8 cellular contexts compared by ENCODE assay signal in the genomic region with DNA sequence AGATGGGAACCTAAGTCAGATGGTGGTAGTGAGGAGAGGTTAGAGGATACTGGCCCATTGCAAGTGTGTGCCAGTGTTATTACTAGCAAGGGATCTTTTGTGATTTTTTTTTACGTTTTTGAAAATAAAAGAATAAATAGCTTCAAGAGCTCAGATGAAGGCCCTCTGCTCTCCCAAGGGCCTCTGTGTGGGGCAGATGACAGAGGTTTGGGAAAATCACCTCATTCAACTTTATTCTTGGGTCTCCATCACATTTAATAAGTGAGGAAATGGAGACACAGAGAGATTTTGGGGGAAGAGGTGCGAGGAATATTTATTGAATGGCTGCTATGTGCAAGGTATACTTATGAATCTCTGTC. TPM values are rescaled to one million over a fixed set of nuclear protein-coding genes. Genes with fewer than 3 reads are reported as not detected.
DNase-seq lines count a peak whose midpoint lies in the region; TF ChIP-seq lines count a peak whose summit lies in the region.

No MANE protein-coding gene starts in this region.

- no peaks in the 10 kb centered on the region for H3K79me2 ChIP-seq in ACC112 (ENCODE audit: control insufficient read depth, insufficient read depth, low read length, unreplicated experiment)
- H3K79me2 ChIP-seq in KMS-11 (ENCODE audit: insufficient read depth, low read depth): no peaks in the 10 kb centered on the region
- H3K79me2 ChIP-seq in osteoblast (ENCODE audit: insufficient read depth, low read length): no peaks in the 10 kb centered on the region
- no peaks in the 10 kb centered on the region for H3K79me2 ChIP-seq in trophoblast cell (ENCODE audit: control insufficient read depth, insufficient read depth, low read length, poor library complexity)

- peak overlapping the region; percentile 46; the same call in 1 of the 2 replicates for H3K9ac ChIP-seq in KMS-11
- H3K9ac ChIP-seq in trophoblast cell (ENCODE audit: low read length): no peak overlapping the region

- H3K9me3 ChIP-seq in osteoblast (ENCODE audit: low read depth, low read length): no peaks in the 10 kb centered on the region
- no peaks in the 10 kb centered on the region for H3K9me3 ChIP-seq in trophoblast cell (ENCODE audit: insufficient read depth, low read depth, low read length)

- no peak for DNase-seq in osteoblast (ENCODE audit: insufficient read length, low spot score, missing footprints)
- no peak for DNase-seq in AG20443 (ENCODE audit: low spot score)
- no peak for DNase-seq in trophoblast cell
- DNase-seq in SW480 (ENCODE audit: low spot score): no peak
- DNase-seq in effector CD4-positive, alpha-beta T cell: no peak

- H3K27ac Mint-ChIP-seq in brain: peak overlapping the region; percentile 56 to 97 (median 94)

- no peak overlapping the region for H2BK12ac ChIP-seq in trophoblast cell (ENCODE audit: low read length)

- no peak overlapping the region for H4K8ac ChIP-seq in trophoblast cell (ENCODE audit: low read depth, low read length)

- H3K4ac ChIP-seq in trophoblast cell (ENCODE audit: low read depth, low read length): no peak overlapping the region

- no peak overlapping the region for H3K23ac ChIP-seq in trophoblast cell (ENCODE audit: low read length)

- H3K14ac ChIP-seq in trophoblast cell (ENCODE audit: low read length): no peak overlapping the region

- H3K27ac ChIP-seq in ACC112 (ENCODE audit: low read depth, low read length) (peak overlapping the region; percentile 85), KMS-11 (peak overlapping the region; percentile 74; the same call in 1 of the 2 replicates), osteoblast (ENCODE audit: low read depth, low read length) (peak overlapping the region; percentile 86), trophoblast cell (ENCODE audit: low read depth, low read length) (no peak overlapping the region)

- H3K4me3 ChIP-seq in ACC112 (ENCODE audit: low read depth, low read length): no peak overlapping the region
- no peak overlapping the region for H3K4me3 ChIP-seq in KMS-11 (IDR thresholded peaks at IDR 0.05; ENCODE audit: insufficient read depth, low read depth, low read length)
- H3K4me3 ChIP-seq in osteoblast (ENCODE audit: insufficient read depth, low read length): no peak overlapping the region
- H3K4me3 ChIP-seq in trophoblast cell (ENCODE audit: low read depth, low read length): no peak overlapping the region

- no peaks in the 10 kb centered on the region for H4K20me1 ChIP-seq in KMS-11 (ENCODE audit: insufficient read depth)
- no peaks in the 10 kb centered on the region for H4K20me1 ChIP-seq in osteoblast (ENCODE audit: insufficient read depth, low read length)

- H3K4me2 ChIP-seq in KMS-11 (peak overlapping the region; percentile 77), osteoblast (ENCODE audit: insufficient read depth, low read length) (no peak overlapping the region), trophoblast cell (ENCODE audit: low read length) (no peak overlapping the region)

- H3K4me1 ChIP-seq in ACC112 (ENCODE audit: control insufficient read depth, insufficient read depth, low read length, unreplicated experiment) (peaks cover 62% of the 10 kb centered on the region), KMS-11 (ENCODE audit: low read depth, poor library complexity, severe bottlenecking) (peaks cover 61% of the 10 kb centered on the region), osteoblast (ENCODE audit: insufficient read depth, low read length) (peaks cover 59% of the 10 kb centered on the region), trophoblast cell (ENCODE audit: control insufficient read depth in 1 of 2, insufficient read depth in 2 of 2, low read length in 2 of 2) (no peaks in the 10 kb centered on the region)

- H2BK5ac ChIP-seq in trophoblast cell (ENCODE audit: low read depth, low read length, poor library complexity): no peak overlapping the region

- peaks cover 70% of the 10 kb centered on the region for H3K4me1 Mint-ChIP-seq in brain

- H3K18ac ChIP-seq in trophoblast cell (ENCODE audit: low read length): no peak overlapping the region

- no peaks in the 10 kb centered on the region for H3K36me3 ChIP-seq in ACC112 (ENCODE audit: insufficient read depth, low read length)
- H3K36me3 ChIP-seq in KMS-11 (ENCODE audit: insufficient read depth): no peaks in the 10 kb centered on the region
- no peaks in the 10 kb centered on the region for H3K36me3 ChIP-seq in osteoblast (ENCODE audit: insufficient read depth, low read length)
- no peaks in the 10 kb centered on the region for H3K36me3 ChIP-seq in trophoblast cell (ENCODE audit: control insufficient read depth in 1 of 2, insufficient read depth in 2 of 2, low read length in 2 of 2)

- H4K12ac ChIP-seq in trophoblast cell (ENCODE audit: low read depth, low read length): no peak overlapping the region

- WGBS in trophoblast cell (ENCODE audit: extremely low coverage, insufficient coverage, insufficient read length): no CpG with 5 or more reads among the region's 2 CpGs

- TF ChIP-seq CTCF in KMS-11 (conservative IDR thresholded peaks at IDR 0.05; ENCODE audit: low read depth, low read length) (peak; percentile 64), brain (conservative IDR thresholded peaks at IDR 0.05) (peak in 1 of 2 experiments; percentile 54), osteoblast (IDR thresholded peaks at IDR 0.05; ENCODE audit: extremely low read depth, low read depth, low read length) (no peak)

- peaks cover 0 to 7% (median 0%) of the 10 kb centered on the region in 5 experiments for H3K9me3 Mint-ChIP-seq in brain

- no peak overlapping the region for H2AK5ac ChIP-seq in trophoblast cell (ENCODE audit: low read length)

- H3K27me3 Mint-ChIP-seq in brain: peaks cover 8% of the 10 kb centered on the region

- no peak overlapping the region for H2AFZ ChIP-seq in ACC112 (ENCODE audit: low read length, unreplicated experiment)
- H2AFZ ChIP-seq in KMS-11 (ENCODE audit: low read depth): peak overlapping the region; percentile 44; the same call in 1 of the 2 replicates
- no peak overlapping the region for H2AFZ ChIP-seq in osteoblast (ENCODE audit: low read length)
- no peak overlapping the region for H2AFZ ChIP-seq in trophoblast cell (ENCODE audit: insufficient read depth, low read length, poor library complexity)

- H3K79me1 ChIP-seq in trophoblast cell (ENCODE audit: low read length): no peaks in the 10 kb centered on the region

- no peak overlapping the region for H4K91ac ChIP-seq in trophoblast cell (ENCODE audit: low read depth, low read length)

- no peaks in the 10 kb centered on the region for H3K27me3 ChIP-seq in ACC112 (ENCODE audit: insufficient read depth, low read length)
- no peaks in the 10 kb centered on the region for H3K27me3 ChIP-seq in KMS-11 (ENCODE audit: insufficient read depth, low read depth)
- no peaks in the 10 kb centered on the region for H3K27me3 ChIP-seq in osteoblast (ENCODE audit: insufficient read depth, low read length)
- no peaks in the 10 kb centered on the region for H3K27me3 ChIP-seq in trophoblast cell (ENCODE audit: insufficient read depth, low read length)

- peak overlapping the region in 2 of 5 experiments; percentile 32 to 37 for H3K4me3 Mint-ChIP-seq in brain

- no peaks in the 10 kb centered on the region for H3K36me3 Mint-ChIP-seq in brain

- H2BK120ac ChIP-seq in trophoblast cell (ENCODE audit: insufficient read depth, low read length, poor library complexity): no peak overlapping the region

RNA-seq across cellular contexts. Expression of a gene that starts 10.1 kb away (rescaled TPM):
- 1.9 TPM for polyA plus RNA-seq in brain (ENCODE audit: insufficient read depth, low read depth, low replicate concordance)
- total RNA-seq in osteoblast: 0.88 and 1.8 TPM in 2 replicates
- 0.60 and 0.64 TPM in 2 replicates for polyA plus RNA-seq in trophoblast cell (2013)

RNA-seq across cellular contexts. Expression of a gene that starts 59.8 kb away (rescaled TPM):
- 109 TPM for polyA plus RNA-seq in brain (ENCODE audit: insufficient read depth, low read depth, low replicate concordance)
- 13.8 and 16.6 TPM in 2 replicates for total RNA-seq in osteoblast
- 12.1 and 12.9 TPM in 2 replicates for polyA plus RNA-seq in trophoblast cell (2013)
